7 cellular contexts compared by ENCODE assay signal in the genomic region with DNA sequence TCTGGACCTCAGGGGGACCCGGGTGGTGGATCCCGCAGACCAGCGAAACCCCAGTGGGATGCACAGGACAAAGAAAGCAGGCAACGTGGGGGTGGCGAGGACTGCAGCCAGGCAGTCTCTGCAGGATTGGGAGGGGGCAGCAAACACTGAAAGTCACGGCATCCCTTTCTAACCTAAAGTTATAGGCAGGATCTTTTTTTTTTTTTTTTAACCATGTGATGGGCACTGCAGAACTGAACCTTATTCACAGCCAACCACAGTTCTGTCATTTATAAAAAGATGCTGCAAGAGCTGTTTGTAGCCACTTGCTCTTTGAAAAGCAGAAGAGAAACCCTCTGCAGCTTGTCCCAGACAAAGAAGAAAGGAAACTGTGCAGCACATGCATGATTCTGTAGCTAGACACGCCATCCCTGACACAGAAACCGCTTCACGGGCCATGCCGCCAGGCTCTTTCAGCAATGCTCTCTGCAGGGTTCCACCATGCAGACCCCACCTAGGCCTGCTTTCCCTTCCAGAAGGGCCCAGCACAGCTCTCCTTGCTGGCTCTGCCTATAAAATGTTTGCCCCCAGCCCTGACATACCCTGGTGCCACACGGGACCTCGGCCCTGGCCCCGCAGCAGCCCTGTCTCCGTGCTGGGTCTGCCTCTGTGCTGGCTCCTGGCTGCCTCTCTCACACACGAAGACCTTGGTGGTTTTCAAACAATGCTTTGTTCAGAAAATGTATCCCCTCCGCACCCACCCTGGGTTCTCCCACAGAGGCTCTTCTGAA.
A peak's percentile ranks its signal among the peaks of the same experiment; 100 is the strongest.
DNase-seq lines count a peak whose midpoint lies in the region; ATAC-seq and TF ChIP-seq lines count a peak whose summit lies in the region.

No MANE protein-coding gene starts in this region.

- peak overlapping the region in 1 of 4 donors; percentile 36 for H3K27ac ChIP-seq in sigmoid colon

- H3K4me1 Mint-ChIP-seq in activated CD4-positive, alpha-beta T cell treated with anti-CD3 and anti-CD28 coated beads for 36 hours: peaks cover 5% of the 10 kb centered on the region

- no peak for TF ChIP-seq EP300 in sigmoid colon (IDR thresholded peaks at IDR 0.05)

- POLR2A ChIA-PET in activated CD4-positive, alpha-beta T cell treated with anti-CD3 and anti-CD28 coated beads for 36 hours (lab: Charles Lee): interaction anchor here (0.6 kb wide), 1 partner anchor 29 kb away, joined by 3 read pairs; no protein-coding TSS in a partner anchor

- H3K27me3 Mint-ChIP-seq in activated CD4-positive, alpha-beta T cell treated with anti-CD3 and anti-CD28 coated beads for 36 hours: no peaks in the 10 kb centered on the region

- peaks cover 0 to 6% (median 0%) of the 10 kb centered on the region in 4 donors for H3K4me1 ChIP-seq in sigmoid colon

- TF ChIP-seq CTCF in sigmoid colon (IDR thresholded peaks at IDR 0.05): no peak

- H3K36me3 Mint-ChIP-seq in activated CD4-positive, alpha-beta T cell treated with anti-CD3 and anti-CD28 coated beads for 36 hours (ENCODE audit: low read depth): peaks cover 10% of the 10 kb centered on the region

- H3K9me3 ChIP-seq in sigmoid colon: no peaks in the 10 kb centered on the region

- DNase-seq in GM19238 (ENCODE audit: insufficient read length, low spot score): peak; percentile 77
- peak; percentile 98 for DNase-seq in SIG-M5 treated with dmso at 0.1 percent for 504 hours (lab: John Stamatoyannopoulos, UW; ENCODE audit: unreplicated experiment)
- peak; percentile 58 for DNase-seq in sigmoid colon
- no peak for DNase-seq in activated CD4-positive, alpha-beta T cell treated with anti-CD3 and anti-CD28 coated beads for 36 hours
- DNase-seq in NCI-H69 (lab: John Stamatoyannopoulos, UW): no peak
- DNase-seq in activated CD4-positive, alpha-beta T cell treated with anti-CD3 and anti-CD28 coated beads for 48 hours: no peak

- ATAC-seq in HG02938 (IDR thresholded peaks at IDR 0.05; ENCODE audit: unreplicated experiment): peak; percentile 96
- no peak for ATAC-seq in activated CD4-positive, alpha-beta T cell treated with anti-CD3 and anti-CD28 coated beads for 36 hours

- no peak overlapping the region for H3K27ac Mint-ChIP-seq in activated CD4-positive, alpha-beta T cell treated with anti-CD3 and anti-CD28 coated beads for 36 hours

- H3K9me3 Mint-ChIP-seq in activated CD4-positive, alpha-beta T cell treated with anti-CD3 and anti-CD28 coated beads for 36 hours (ENCODE audit: low read depth): no peaks in the 10 kb centered on the region

- H3K27me3 ChIP-seq in sigmoid colon: no peaks in the 10 kb centered on the region

- TF ChIP-seq POLR2A in sigmoid colon (IDR thresholded peaks at IDR 0.05): no peak

- CTCF ChIA-PET in activated CD4-positive, alpha-beta T cell treated with anti-CD3 and anti-CD28 coated beads for 36 hours (lab: Charles Lee): no interaction called here

- intact Hi-C loops in sigmoid colon (cut with DNase I): no loop called here
- intact Hi-C loops in activated CD4-positive, alpha-beta T cell treated with anti-CD3 and anti-CD28 coated beads for 36 hours (cut with DNase I, micrococcal nuclease): loop anchor here in 1 of 2 experiments (10.0 kb wide), 1 partner anchor 306 kb away; a partner anchor contains a TSS

- H3K4me3 ChIP-seq in sigmoid colon: no peak overlapping the region

- no peak overlapping the region for H3K4me3 Mint-ChIP-seq in activated CD4-positive, alpha-beta T cell treated with anti-CD3 and anti-CD28 coated beads for 36 hours

- peaks cover 0 to 42% (median 11%) of the 10 kb centered on the region in 4 donors for H3K36me3 ChIP-seq in sigmoid colon

- WGBS in sigmoid colon, 2 donors: 78 to 93% methylated on average over 16 of the region's 16 CpGs

Comparison
In these comparisons a context has a peak if more than half of its experiments do, and no peak if none do; other contexts are left out.
1. DNase-seq: peak in GM19238 (single experiment), SIG-M5 treated with dmso at 0.1 percent for 504 hours (single experiment) and sigmoid colon (single experiment); none in activated CD4-positive, alpha-beta T cell treated with anti-CD3 and anti-CD28 coated beads for 36 hours (single experiment), NCI-H69 (single experiment) and activated CD4-positive, alpha-beta T cell treated with anti-CD3 and anti-CD28 coated beads for 48 hours (single experiment).